ENCODE assay signal across 15 cellular contexts in genomic region chr12:121560392-121561021, GRCh38. TPM values are rescaled to one million over a fixed set of nuclear protein-coding genes. Genes with fewer than 3 reads are reported as not detected.
DNase-seq lines count a peak whose midpoint lies in the region; ATAC-seq lines count a peak whose summit lies in the region.
"Had no signal": no experiment of that assay in that cellular context is flagged by ENCODE, and none has a peak within 500 bp of the region (broad histone marks: within the 10 kb centered on the region; RNA-seq: fewer than 3 reads in every experiment).

No MANE protein-coding gene starts in this region.

- H3K9me3 ChIP-seq in CD4-positive, alpha-beta memory T cell (ENCODE audit: control insufficient read depth in 1 of 2, low read length in 2 of 2), result no peaks in the 10 kb centered on the region
- H3K9me3 ChIP-seq: psoas muscle, upper lobe of left lung had no signal

- H3K36me3 ChIP-seq in CD4-positive, alpha-beta memory T cell (ENCODE audit: insufficient read depth, low read length), result peaks cover 3% of the 10 kb centered on the region
- H3K36me3 ChIP-seq: upper lobe of left lung had no signal

- H3K4me3 Mint-ChIP-seq in CD4-positive, alpha-beta memory T cell, result no peak overlapping the region
- peak overlapping the region; percentile 8 for H3K4me3 Mint-ChIP-seq in memory B cell

- CTCF ChIA-PET in CD4-positive, alpha-beta memory T cell (lab: Charles Lee; ENCODE audit: partially characterized antibody), result interaction anchor here (1.0 to 14.8 kb wide), 2 partner anchors 19 to 65 kb away, joined by 3 to 230 read pairs; partner anchors contain the start of gene ORAI1

- no peak for DNase-seq in CD4-positive, alpha-beta memory T cell
- DNase-seq in NOMO-1 treated with dmso at 0.1 percent for 144 hours (lab: John Stamatoyannopoulos, UW; ENCODE audit: unreplicated experiment) (peak; percentile 19), memory B cell (ENCODE audit: low spot score in 2 of 2) (peak; percentile 43 to 80), NCI-H1092 treated with DMSO at 0.1 percent for 48 hours (lab: John Stamatoyannopoulos, UW) (no peak), putamen (ENCODE audit: low spot score) (no peak)
- DNase-seq: activated CD4-positive, CD25-positive, alpha-beta regulatory T cell treated with anti-CD3 and anti-CD28 coated beads, Interleukin-2, amount 50 U/mL, for 72 hours; glutamatergic neuron; MM.1S; OCI-M1; psoas muscle; stimulated activated CD4-positive, alpha-beta T cell treated with anti-CD3 and anti-CD28 coated beads, Interleukin-15, amount 100 ng/mL, for 24 hours; upper lobe of left lung had no signal

- H3K27me3 Mint-ChIP-seq in CD4-positive, alpha-beta memory T cell, result no peaks in the 10 kb centered on the region
- H3K27me3 Mint-ChIP-seq in memory B cell, result no peaks in the 10 kb centered on the region

- peak overlapping the region in 6 of 7 donors; percentile 18 to 72 (median 38) for H3K27ac Mint-ChIP-seq in CD4-positive, alpha-beta memory T cell
- H3K27ac Mint-ChIP-seq in memory B cell, result peak overlapping the region; percentile 94

- no peaks in the 10 kb centered on the region for H3K4me1 ChIP-seq in CD4-positive, alpha-beta memory T cell (ENCODE audit: insufficient read depth, low read length)
- H3K4me1 ChIP-seq: upper lobe of left lung had no signal

- H3K4me3 ChIP-seq in CD4-positive, alpha-beta memory T cell (ENCODE audit: low read length in 2 of 2), result no peak overlapping the region
- H3K4me3 ChIP-seq: psoas muscle, upper lobe of left lung had no signal

- intact Hi-C loops in CD4-positive, alpha-beta memory T cell (cut with micrococcal nuclease), result no loop called here

- ATAC-seq in GM18868 (IDR thresholded peaks at IDR 0.05; ENCODE audit: unreplicated experiment), result peak; percentile 62
- ATAC-seq in memory B cell (ENCODE audit: low read depth), result peak; percentile 81
- no peak for ATAC-seq in HG03457 (IDR thresholded peaks at IDR 0.05; ENCODE audit: unreplicated experiment)
- ATAC-seq in HG03175 (IDR thresholded peaks at IDR 0.05; ENCODE audit: unreplicated experiment), result no peak
- ATAC-seq: psoas muscle had no signal

- H3K4me1 Mint-ChIP-seq in CD4-positive, alpha-beta memory T cell, result peaks cover 7 to 18% (median 12%) of the 10 kb centered on the region in 4 donors
- peaks cover 22% of the 10 kb centered on the region for H3K4me1 Mint-ChIP-seq in memory B cell

- peaks cover 6 to 21% of the 10 kb centered on the region in 2 donors for H3K36me3 Mint-ChIP-seq in CD4-positive, alpha-beta memory T cell
- H3K36me3 Mint-ChIP-seq in memory B cell, result peaks cover 2% of the 10 kb centered on the region

- no peaks in the 10 kb centered on the region for H3K27me3 ChIP-seq in CD4-positive, alpha-beta memory T cell (ENCODE audit: insufficient read depth, low read length)
- H3K27me3 ChIP-seq: upper lobe of left lung had no signal

- H3K27ac ChIP-seq in CD4-positive, alpha-beta memory T cell (ENCODE audit: low read depth, low read length), result no peak overlapping the region
- H3K27ac ChIP-seq: psoas muscle, upper lobe of left lung had no signal

- no peaks in the 10 kb centered on the region for H3K9me3 Mint-ChIP-seq in CD4-positive, alpha-beta memory T cell
- no peaks in the 10 kb centered on the region for H3K9me3 Mint-ChIP-seq in memory B cell

- POLR2A ChIA-PET in CD4-positive, alpha-beta memory T cell (lab: Charles Lee; ENCODE audit: partially characterized antibody), result interaction anchor here (0.9 to 1.3 kb wide), 3 partner anchors 66 to 111 kb away, joined by 3 to 4 read pairs (median 3); partner anchors contain the start of genes MORN3 and ORAI1

RNA-seq across cellular contexts. Expression of gene KDM2B, which starts 20.3 kb away (rescaled TPM):
- 100 to 1,000 TPM in 1 of 2 experiments, 10 to 100 TPM in 1; 98.7 to 101 TPM for total RNA-seq in CD4-positive, alpha-beta memory T cell
- 10 to 100 TPM in 1 of 2 donors, 1 to 10 TPM in 1; 7.7 to 20.6 TPM for polyA plus RNA-seq in CD4-positive, alpha-beta memory T cell

Comparison
In these comparisons a context has a peak if more than half of its experiments do, and no peak if none do; other contexts are left out.
1. DNase-seq: peak in NOMO-1 treated with dmso at 0.1 percent for 144 hours (single experiment) and memory B cell (2 of 2); none in CD4-positive, alpha-beta memory T cell (0 of 5), NCI-H1092 treated with DMSO at 0.1 percent for 48 hours (single experiment) and putamen (single experiment).
2. ATAC-seq: peak in GM18868 (single experiment) and memory B cell (single experiment); none in HG03457 (single experiment) and HG03175 (single experiment).